In the genomic region with DNA sequence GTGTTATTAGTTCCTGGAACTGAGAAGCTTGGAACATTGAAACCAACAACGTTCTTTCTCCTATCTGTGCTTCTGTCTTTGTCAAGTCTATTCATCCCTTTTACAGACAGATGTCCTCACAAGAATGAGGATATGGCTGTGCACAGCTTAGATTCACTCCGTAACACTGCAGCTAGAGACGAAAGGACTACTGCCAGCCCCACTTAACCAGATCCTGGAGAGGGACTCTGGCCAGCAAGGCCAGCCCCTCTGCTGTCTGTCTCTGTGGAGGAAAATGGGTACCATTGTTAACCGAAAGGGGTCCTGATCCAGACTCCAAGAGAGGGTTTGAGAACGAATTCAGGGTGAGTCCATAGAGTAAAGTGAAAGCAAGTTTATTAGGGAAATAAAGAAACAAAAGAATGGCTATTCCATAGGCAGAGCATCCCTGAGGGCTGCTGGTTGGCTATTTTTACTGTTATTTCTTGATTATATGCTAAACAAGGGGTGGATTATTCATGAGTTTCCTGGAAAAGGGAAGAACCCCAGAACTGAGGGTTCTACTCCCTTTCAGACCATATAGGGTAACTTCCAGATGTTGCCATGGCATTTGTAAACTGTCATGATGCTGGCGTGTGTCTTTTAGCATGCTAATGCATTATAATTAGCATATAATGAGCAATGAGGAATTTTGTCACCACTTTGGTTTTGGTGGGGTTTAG, we compare ENCODE assay signal across 1 cellular context.
TF ChIP-seq lines count a peak whose summit lies in the region.

No MANE protein-coding gene starts in this region.

TF ChIP-seq in K562, 482 proteins besides CTCF, POLR2A, EP300 and RAD21:
- TF ChIP-seq SRF (CRISPR knock-in tag; IDR thresholded peaks at IDR 0.05) (peak in 1 of 2 experiments; percentile 59; a peak in 1 of 4 replicates), GATAD2B (IDR thresholded peaks at IDR 0.05; ENCODE audit: borderline replicate concordance) (no peak), RFX1 (IDR thresholded peaks at IDR 0.05) (peak; percentile 46)
